In genomic region chr2:217713395-217714267, GRCh38 we compare ENCODE assay signal across 1 cellular context.
TF ChIP-seq lines count a peak whose summit lies in the region.

No MANE protein-coding gene starts in this region.

TF ChIP-seq in HepG2, 621 proteins besides CTCF, POLR2A, EP300 and RAD21 (continued from another document and continues in another):
- no peak for TF ChIP-seq ZNF354B (CRISPR knock-in tag; IDR thresholded peaks at IDR 0.05)
- TF ChIP-seq ZNF766 (CRISPR knock-in tag; IDR thresholded peaks at IDR 0.05; ENCODE audit: borderline replicate concordance): no peak
- no peak for TF ChIP-seq HDAC6 (IDR thresholded peaks at IDR 0.05; ENCODE audit: low read depth, low read length)
- no peak for TF ChIP-seq FOXM1 (CRISPR knock-in tag; IDR thresholded peaks at IDR 0.05)
- TF ChIP-seq NONO (IDR thresholded peaks at IDR 0.05): no peak
- no peak for TF ChIP-seq NONO (CRISPR knock-in tag; conservative IDR thresholded peaks at IDR 0.05)
- TF ChIP-seq FOXP1 (IDR thresholded peaks at IDR 0.05): no peak
- TF ChIP-seq FOXP1 (CRISPR knock-in tag; IDR thresholded peaks at IDR 0.05): no peak
- TF ChIP-seq SP4 (CRISPR knock-in tag; IDR thresholded peaks at IDR 0.05): no peak
- TF ChIP-seq ZNF205 (CRISPR knock-in tag; IDR thresholded peaks at IDR 0.05): no peak
- no peak for TF ChIP-seq ZNF335 (CRISPR knock-in tag; IDR thresholded peaks at IDR 0.05)
- no peak for TF ChIP-seq RELA (CRISPR knock-in tag; IDR thresholded peaks at IDR 0.05)
- TF ChIP-seq ZNF431 (CRISPR knock-in tag; IDR thresholded peaks at IDR 0.05; ENCODE audit: borderline replicate concordance, low read depth): no peak
- no peak for TF ChIP-seq ZNF530 (CRISPR knock-in tag; IDR thresholded peaks at IDR 0.05; ENCODE audit: low read depth)
- TF ChIP-seq PLRG1 (conservative IDR thresholded peaks at IDR 0.05): no peak
- no peak for TF ChIP-seq MEIS2 (CRISPR knock-in tag; IDR thresholded peaks at IDR 0.05)
- TF ChIP-seq NR0B2 (CRISPR knock-in tag; IDR thresholded peaks at IDR 0.05): no peak
- TF ChIP-seq TRIM24 (CRISPR knock-in tag; IDR thresholded peaks at IDR 0.05): no peak
- peak; percentile 59; the same call in 1 of the 2 replicates for TF ChIP-seq KDM2A (CRISPR knock-in tag; IDR thresholded peaks at IDR 0.05; ENCODE audit: borderline replicate concordance, low read depth)
- TF ChIP-seq MTF2 (CRISPR knock-in tag; IDR thresholded peaks at IDR 0.05; ENCODE audit: borderline replicate concordance): no peak
- no peak for TF ChIP-seq ZNF775 (CRISPR knock-in tag; IDR thresholded peaks at IDR 0.05; ENCODE audit: borderline replicate concordance)
- TF ChIP-seq KAT2B (IDR thresholded peaks at IDR 0.05; ENCODE audit: borderline replicate concordance, low read depth, low read length): no peak
- TF ChIP-seq ZNF33B (CRISPR knock-in tag; IDR thresholded peaks at IDR 0.05): no peak; the same call in 1 of the 2 replicates
- no peak for TF ChIP-seq EHMT2 (IDR thresholded peaks at IDR 0.05; ENCODE audit: borderline replicate concordance, low read depth, low read length)
- TF ChIP-seq ZNF703 (CRISPR knock-in tag; IDR thresholded peaks at IDR 0.05; ENCODE audit: borderline replicate concordance): no peak
- no peak for TF ChIP-seq GATAD2A (CRISPR knock-in tag; IDR thresholded peaks at IDR 0.05)
- TF ChIP-seq RARG (CRISPR knock-in tag; IDR thresholded peaks at IDR 0.05; ENCODE audit: low read depth): no peak
- no peak for TF ChIP-seq ZMYM2 (CRISPR knock-in tag; IDR thresholded peaks at IDR 0.05)
- no peak for TF ChIP-seq ZNF513 (CRISPR knock-in tag; conservative IDR thresholded peaks at IDR 0.05)
- TF ChIP-seq ATF2 (CRISPR knock-in tag; IDR thresholded peaks at IDR 0.05): no peak
- no peak for TF ChIP-seq ZNF468 (CRISPR knock-in tag; IDR thresholded peaks at IDR 0.05)
- TF ChIP-seq SRSF4 (IDR thresholded peaks at IDR 0.05; ENCODE audit: low read depth, low read length, poor library complexity, severe bottlenecking): no peak
- TF ChIP-seq ZNF597 (CRISPR knock-in tag; IDR thresholded peaks at IDR 0.05): no peak
- TF ChIP-seq ZNF580 (CRISPR knock-in tag; IDR thresholded peaks at IDR 0.05; ENCODE audit: borderline replicate concordance, low read depth): no peak
- peak; percentile 49; the same call in 1 of the 2 replicates for TF ChIP-seq ISL2 (CRISPR knock-in tag; IDR thresholded peaks at IDR 0.05)
- TF ChIP-seq FOXA3 (CRISPR knock-in tag; IDR thresholded peaks at IDR 0.05): 0 out of 2 replicates have a peak, but pooled peaks have one; percentile 15
- TF ChIP-seq ZSCAN30 (CRISPR knock-in tag; IDR thresholded peaks at IDR 0.05): no peak
- TF ChIP-seq ELF3 (CRISPR knock-in tag; IDR thresholded peaks at IDR 0.05): peak; percentile 38; the same call in 1 of the 2 replicates
- TF ChIP-seq SMAD1 (CRISPR knock-in tag; IDR thresholded peaks at IDR 0.05; ENCODE audit: borderline replicate concordance, low read depth): 0 out of 2 replicates have a peak, but pooled peaks have one; percentile 5
- TF ChIP-seq CCAR2 (optimal IDR thresholded peaks at IDR 0.05; ENCODE audit: low read depth, low read length): no peak
- TF ChIP-seq ZNF556 (CRISPR knock-in tag; IDR thresholded peaks at IDR 0.05; ENCODE audit: borderline replicate concordance): no peak
- no peak for TF ChIP-seq ZNF275 (CRISPR knock-in tag; IDR thresholded peaks at IDR 0.05; ENCODE audit: borderline replicate concordance)
- no peak for TF ChIP-seq RORA (CRISPR knock-in tag; IDR thresholded peaks at IDR 0.05)
- no peak for TF ChIP-seq HNF4A (CRISPR knock-in tag; IDR thresholded peaks at IDR 0.05)
- TF ChIP-seq SETDB1 (CRISPR knock-in tag; IDR thresholded peaks at IDR 0.05; ENCODE audit: borderline replicate concordance): no peak
- no peak for TF ChIP-seq ZBTB4 (CRISPR knock-in tag; IDR thresholded peaks at IDR 0.05; ENCODE audit: borderline replicate concordance)
- TF ChIP-seq ZNF740 (CRISPR knock-in tag; IDR thresholded peaks at IDR 0.05): no peak
- TF ChIP-seq BATF2 (CRISPR knock-in tag; IDR thresholded peaks at IDR 0.05): no peak
- no peak for TF ChIP-seq ZBED4 (CRISPR knock-in tag; IDR thresholded peaks at IDR 0.05; ENCODE audit: borderline replicate concordance)
- no peak for TF ChIP-seq TFE3 (CRISPR knock-in tag; IDR thresholded peaks at IDR 0.05)
- TF ChIP-seq ZNF274 (CRISPR knock-in tag; IDR thresholded peaks at IDR 0.05): no peak
- TF ChIP-seq KLF11 (CRISPR knock-in tag; IDR thresholded peaks at IDR 0.05): no peak
- no peak for TF ChIP-seq ZNF414 (CRISPR knock-in tag; IDR thresholded peaks at IDR 0.05)
- no peak for TF ChIP-seq ZNF790 (CRISPR knock-in tag; IDR thresholded peaks at IDR 0.05; ENCODE audit: borderline replicate concordance)
- no peak for TF ChIP-seq ZNF607 (CRISPR knock-in tag; IDR thresholded peaks at IDR 0.05; ENCODE audit: borderline replicate concordance)
- TF ChIP-seq SRSF1 (optimal IDR thresholded peaks at IDR 0.05; ENCODE audit: low read depth, low read length): no peak
- TF ChIP-seq KDM5B (CRISPR knock-in tag; IDR thresholded peaks at IDR 0.05; ENCODE audit: borderline replicate concordance): no peak
